Comparison of ENCODE assay signal across 14 cellular contexts in genomic region chr6:45609141-45609638, GRCh38.
A peak's percentile ranks its signal among the peaks of the same experiment; 100 is the strongest.
DNase-seq lines count a peak whose midpoint lies in the region; ATAC-seq and TF ChIP-seq lines count a peak whose summit lies in the region.
"Had no signal": no experiment of that assay in that cellular context is flagged by ENCODE, and none has a peak within 500 bp of the region (broad histone marks: within the 10 kb centered on the region; RNA-seq: fewer than 3 reads in every experiment).

No MANE protein-coding gene starts in this region.

- no peaks in the 10 kb centered on the region for H3K27me3 ChIP-seq in esophagus muscularis mucosa
- H3K27me3 ChIP-seq: colonic mucosa, Peyer's patch had no signal

- TF ChIP-seq CTCF in esophagus muscularis mucosa (IDR thresholded peaks at IDR 0.05), result no peak

- no peak overlapping the region for H3K4me3 Mint-ChIP-seq in activated naive CD4-positive, alpha-beta T cell treated with anti-CD3 and anti-CD28 coated beads for 36 hours
- H3K4me3 Mint-ChIP-seq: IgD-negative memory B cell had no signal

- intact Hi-C loops in esophagus muscularis mucosa (cut with DNase I) (no loop called here), sciatic nerve (cut with DNase I) (no loop called here)
- intact Hi-C loops in activated naive CD4-positive, alpha-beta T cell treated with anti-CD3 and anti-CD28 coated beads for 36 hours (cut with micrococcal nuclease), result no loop called here

- DNase-seq in DMS 273 (lab: John Stamatoyannopoulos, UW; ENCODE audit: unreplicated experiment) (peak; percentile 15), DMS 273 treated with DMSO at 0.1 percent for 48 hours (lab: John Stamatoyannopoulos, UW) (no peak), M059J (ENCODE audit: low read depth) (peak; percentile 78), esophagus muscularis mucosa (ENCODE audit: extremely low spot score) (peak; percentile 74), sciatic nerve (ENCODE audit: low spot score) (no peak), retina (no peak)
- no peak for DNase-seq in activated naive CD4-positive, alpha-beta T cell treated with anti-CD3 and anti-CD28 coated beads for 36 hours
- DNase-seq: colonic mucosa, NCI-H2171 treated with DMSO at 0.1 percent for 48 hours, Peyer's patch, WERI-Rb-1 had no signal

- peaks cover 14% of the 10 kb centered on the region for H3K4me1 Mint-ChIP-seq in activated naive CD4-positive, alpha-beta T cell treated with anti-CD3 and anti-CD28 coated beads for 36 hours (ENCODE audit: low read depth)

- no peaks in the 10 kb centered on the region for H3K36me3 ChIP-seq in esophagus muscularis mucosa
- H3K36me3 ChIP-seq: colonic mucosa, Peyer's patch, WERI-Rb-1 had no signal

- H3K27ac Mint-ChIP-seq in activated naive CD4-positive, alpha-beta T cell treated with anti-CD3 and anti-CD28 coated beads for 36 hours, result no peak overlapping the region
- H3K27ac Mint-ChIP-seq: IgD-negative memory B cell had no signal

- no peak for TF ChIP-seq EP300 in esophagus muscularis mucosa (IDR thresholded peaks at IDR 0.05)

- H3K9me3 Mint-ChIP-seq in activated naive CD4-positive, alpha-beta T cell treated with anti-CD3 and anti-CD28 coated beads for 36 hours, result peaks cover 3% of the 10 kb centered on the region

- no peak overlapping the region for H3K27ac ChIP-seq in esophagus muscularis mucosa (replicated peaks in 1 of 4)
- H3K27ac ChIP-seq: 22Rv1, Peyer's patch, WERI-Rb-1 had no signal

- no peaks in the 10 kb centered on the region for H3K9me3 ChIP-seq in esophagus muscularis mucosa
- H3K9me3 ChIP-seq: colonic mucosa, Peyer's patch had no signal

- ATAC-seq in sciatic nerve (peak; percentile 14), HG02870 (IDR thresholded peaks at IDR 0.05; ENCODE audit: unreplicated experiment) (no peak)

- CTCF ChIA-PET in activated naive CD4-positive, alpha-beta T cell treated with anti-CD3 and anti-CD28 coated beads for 36 hours (lab: Charles Lee), result no interaction called here

- H3K4me1 ChIP-seq in esophagus muscularis mucosa, result peaks cover 0 to 2% (median 0%) of the 10 kb centered on the region in 4 donors
- H3K4me1 ChIP-seq: colonic mucosa, Peyer's patch had no signal

- TF ChIP-seq POLR2A in esophagus muscularis mucosa (IDR thresholded peaks at IDR 0.05; ENCODE audit: low read depth), result no peak

- no peak overlapping the region for H3K4me3 ChIP-seq in esophagus muscularis mucosa
- H3K4me3 ChIP-seq: colonic mucosa, Peyer's patch had no signal

- H3K36me3 Mint-ChIP-seq in activated naive CD4-positive, alpha-beta T cell treated with anti-CD3 and anti-CD28 coated beads for 36 hours (ENCODE audit: low read depth), result peaks cover 5% of the 10 kb centered on the region
- H3K36me3 Mint-ChIP-seq: IgD-negative memory B cell had no signal

- WGBS in esophagus muscularis mucosa, result 77% methylated on average over 4 of the region's 6 CpGs

- no peaks in the 10 kb centered on the region for H3K27me3 Mint-ChIP-seq in activated naive CD4-positive, alpha-beta T cell treated with anti-CD3 and anti-CD28 coated beads for 36 hours (ENCODE audit: low read depth)

Comparison
In these comparisons a context has a peak if more than half of its experiments do, and no peak if none do; other contexts are left out.
1. DNase-seq: peak in DMS 273 (single experiment), M059J (single experiment) and esophagus muscularis mucosa (single experiment); none in DMS 273 treated with DMSO at 0.1 percent for 48 hours (single experiment), sciatic nerve (single experiment), activated naive CD4-positive, alpha-beta T cell treated with anti-CD3 and anti-CD28 coated beads for 36 hours (single experiment) and retina (single experiment).